8 cellular contexts compared by ENCODE assay signal in the genomic region with DNA sequence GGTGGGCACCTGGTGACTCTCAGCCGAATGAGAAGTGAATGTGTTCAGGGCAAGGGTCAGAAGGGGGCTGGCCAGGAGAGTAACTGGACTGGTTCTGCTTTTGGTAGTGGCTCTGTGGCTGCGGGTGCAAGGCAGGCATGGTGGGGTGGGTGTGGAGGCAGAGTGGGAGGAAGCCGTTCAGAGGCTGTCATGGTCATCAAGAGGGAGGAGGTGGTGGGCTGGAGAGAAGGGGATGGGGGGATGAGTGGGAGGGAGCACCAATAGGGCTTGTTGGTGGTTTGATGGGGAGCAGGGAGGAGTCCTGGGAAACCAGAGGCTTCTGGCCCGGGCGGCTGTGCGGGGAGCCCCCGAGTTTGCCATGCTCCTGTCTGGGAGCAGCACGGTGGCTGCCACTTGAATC. TPM values are rescaled to one million over a fixed set of nuclear protein-coding genes. Genes with fewer than 3 reads are reported as not detected.
"Had no signal": no experiment of that assay in that cellular context is flagged by ENCODE, and none has a peak within 500 bp of the region (broad histone marks: within the 10 kb centered on the region; RNA-seq: fewer than 3 reads in every experiment).

No MANE protein-coding gene starts in this region.

- H3K36me3 Mint-ChIP-seq: IgD-negative memory B cell had no signal

- DNase-seq: IMR-90, KBM-7 had no signal

- H3K4me1 Mint-ChIP-seq: IgD-negative memory B cell had no signal

- H3K27ac Mint-ChIP-seq: IgD-negative memory B cell had no signal

- H3K27ac ChIP-seq: HL-60 had no signal

- H3K4me3 ChIP-seq: K562 had no signal

- ATAC-seq: HepG2, K562 had no signal

RNA-seq across cellular contexts. Expression of gene FAM163B, which starts 13.3 kb away (rescaled TPM):
- total RNA-seq: HepG2, HT-29, HT1080, IMR-90, K562 had no signal
- polyA plus RNA-seq: HepG2, IgD-negative memory B cell, IMR-90, K562 had no signal

RNA-seq across cellular contexts. Expression of gene DBH, which starts 40.3 kb away (rescaled TPM):
- total RNA-seq: HepG2, HT-29, HT1080, IMR-90, K562 had no signal
- polyA plus RNA-seq: HepG2, IgD-negative memory B cell, IMR-90, K562 had no signal
